9 cellular contexts compared by ENCODE assay signal in the genomic region with DNA sequence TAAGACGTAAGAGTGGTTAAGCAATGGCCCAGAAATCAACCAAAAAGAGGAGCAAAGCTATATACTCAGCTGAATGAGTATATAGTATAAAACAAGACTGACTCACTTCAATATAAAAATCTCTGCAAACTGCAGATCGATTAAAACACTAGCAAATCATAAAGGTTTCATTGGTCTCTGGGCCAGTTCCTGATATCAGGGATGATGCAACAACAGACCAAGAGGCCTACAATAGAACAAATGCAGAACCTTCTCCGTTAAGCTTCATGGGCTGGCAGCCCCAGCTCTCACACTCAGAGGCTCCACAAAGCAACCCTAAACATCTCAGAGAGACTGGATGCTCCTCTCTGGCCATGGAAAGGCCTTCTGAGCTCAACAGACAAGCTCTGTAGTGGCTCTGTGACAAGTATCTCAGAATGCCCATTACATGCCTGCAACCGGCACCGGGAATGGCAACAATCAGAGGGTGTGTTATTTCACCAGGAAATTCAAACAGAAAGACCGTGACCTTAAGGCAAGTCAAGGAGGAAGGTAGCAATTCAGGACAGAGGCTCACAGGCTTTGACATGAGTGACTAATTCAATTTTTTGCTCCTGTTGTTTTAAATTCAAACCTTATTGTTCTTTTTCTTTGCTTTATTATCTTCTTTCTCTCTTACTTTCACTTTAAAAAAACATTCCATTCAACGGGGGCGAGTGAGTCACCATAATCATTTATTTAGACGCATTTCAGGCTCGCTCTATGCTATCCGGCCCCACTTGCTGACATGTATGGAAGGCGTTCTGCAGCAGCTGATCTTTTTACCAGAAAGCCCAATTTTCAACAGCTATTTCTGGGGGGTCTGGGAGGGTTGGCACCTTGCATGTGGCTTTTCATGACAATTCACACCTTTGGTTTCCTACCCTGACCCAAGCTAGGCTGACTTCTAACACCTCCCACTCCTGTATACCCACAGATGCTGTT. TPM values are rescaled to one million over a fixed set of nuclear protein-coding genes. Genes with fewer than 3 reads are reported as not detected.
DNase-seq lines count a peak whose midpoint lies in the region; ATAC-seq, FAIRE-seq and TF ChIP-seq lines count a peak whose summit lies in the region.
"Had no signal": no experiment of that assay in that cellular context is flagged by ENCODE, and none has a peak within 500 bp of the region (broad histone marks: within the 10 kb centered on the region; RNA-seq: fewer than 3 reads in every experiment).

No MANE protein-coding gene starts in this region.

- H3K27ac ChIP-seq in SU-DHL-6 (ENCODE audit: low read depth, low read length) (no peak overlapping the region), sigmoid colon (peak overlapping the region; percentile 54 to 82 (median 73)), Peyer's patch (peak overlapping the region in 2 of 4 donors; percentile 43 to 60)

- intact Hi-C loops in sigmoid colon (cut with DNase I), result no loop called here

- H3K9ac ChIP-seq in SU-DHL-6 (ENCODE audit: low read length), result no peak overlapping the region

- ATAC-seq in HG03108 (IDR thresholded peaks at IDR 0.05; ENCODE audit: unreplicated experiment), result no peak

- no peak for FAIRE-seq in D721Med (lab: Jason Lieb, UNC)

- TF ChIP-seq POLR2A in sigmoid colon (IDR thresholded peaks at IDR 0.05) (no peak), Peyer's patch (IDR thresholded peaks at IDR 0.05) (no peak)

- no peaks in the 10 kb centered on the region for H3K9me2 ChIP-seq in SU-DHL-6 (replicated peaks; ENCODE audit: insufficient read depth, low read length)

- H3K4me3 ChIP-seq in SU-DHL-6 (ENCODE audit: insufficient read depth, low read length, poor library complexity, severe bottlenecking) (no peak overlapping the region), sigmoid colon (peak overlapping the region in 3 of 4 donors; percentile 31 to 36 (median 35)), Peyer's patch (peak overlapping the region in 2 of 4 donors; percentile 2 to 13)

- TF ChIP-seq EP300 in sigmoid colon (IDR thresholded peaks at IDR 0.05), result no peak

- H3F3A ChIP-seq in SU-DHL-6 (ENCODE audit: insufficient read depth), result no peaks in the 10 kb centered on the region

- peak overlapping the region; percentile 7 for H3K4me2 ChIP-seq in SU-DHL-6 (ENCODE audit: low read depth, low read length, poor library complexity, severe bottlenecking)

- H3K27me3 ChIP-seq in SU-DHL-6 (ENCODE audit: low read length) (no peaks in the 10 kb centered on the region), sigmoid colon (no peaks in the 10 kb centered on the region), Peyer's patch (no peaks in the 10 kb centered on the region)

- TF ChIP-seq CTCF in SU-DHL-6 (IDR thresholded peaks at IDR 0.05; ENCODE audit: insufficient read depth, low read length, poor library complexity, severe bottlenecking), result no peak
- no peak for TF ChIP-seq CTCF in sigmoid colon (IDR thresholded peaks at IDR 0.05)
- no peak for TF ChIP-seq CTCF in D721Med (IDR thresholded peaks at IDR 0.05; ENCODE audit: insufficient read depth, missing control alignments)
- TF ChIP-seq CTCF in Peyer's patch (IDR thresholded peaks at IDR 0.05), result no peak

- H4K20me1 ChIP-seq in SU-DHL-6 (ENCODE audit: low read depth, low read length), result no peaks in the 10 kb centered on the region

- 43 to 48% methylated on average over 12 of the region's 12 CpGs for WGBS in sigmoid colon, 2 donors

- H3K36me3 ChIP-seq in SU-DHL-6 (ENCODE audit: low read length), result no peaks in the 10 kb centered on the region
- H3K36me3 ChIP-seq in sigmoid colon, result no peaks in the 10 kb centered on the region
- H3K36me3 ChIP-seq in Peyer's patch, result no peaks in the 10 kb centered on the region

- DNase-seq in GM03348 (ENCODE audit: low spot score) (peak; percentile 46), germinal center (ENCODE audit: low spot score) (peak; percentile 56), sigmoid colon (no peak), DMS79 (lab: John Stamatoyannopoulos, UW) (no peak), D721Med (ENCODE audit: insufficient read length, low spot score) (no peak), Peyer's patch (no peak)
- DNase-seq: SHP77 had no signal

- no peaks in the 10 kb centered on the region for H3K79me2 ChIP-seq in SU-DHL-6 (ENCODE audit: insufficient read depth, low read length)

- H3K9me3 ChIP-seq in SU-DHL-6 (ENCODE audit: insufficient read depth, low read length) (no peaks in the 10 kb centered on the region), sigmoid colon (no peaks in the 10 kb centered on the region), Peyer's patch (no peaks in the 10 kb centered on the region)

- peaks cover 0 to 61% (median 54%) of the 10 kb centered on the region in 4 donors for H3K4me1 ChIP-seq in sigmoid colon
- peaks cover 0 to 32% (median 20%) of the 10 kb centered on the region in 4 donors for H3K4me1 ChIP-seq in Peyer's patch

- peak overlapping the region; percentile 52 for H2AFZ ChIP-seq in SU-DHL-6 (ENCODE audit: low read depth, low read length, severe bottlenecking)

RNA-seq across cellular contexts. Expression of a gene that starts 15.1 kb away (rescaled TPM):
- 10 to 100 TPM in 3 of 4 donors, 1 to 10 TPM in 1; 9.0 to 15.3 (median 12.5) TPM for total RNA-seq in sigmoid colon
- 1 to 10 TPM in 2 of 3 donors, under 1 TPM in 1; 0.92 to 5.0 (median 3.0) TPM for polyA plus RNA-seq in sigmoid colon
- total RNA-seq in Peyer's patch, result 10 to 100 TPM in 1 of 4 donors, 1 to 10 TPM in 2, under 1 TPM in 1; 0.53 to 11.6 (median 4.6) TPM

Comparison
In these comparisons a context has a peak if more than half of its experiments do, and no peak if none do; other contexts are left out.
1. DNase-seq: peak in GM03348 (single experiment) and germinal center (single experiment); none in sigmoid colon (single experiment), DMS79 (single experiment), D721Med (single experiment) and Peyer's patch (0 of 3).